ENCODE assay signal across 20 cellular contexts in genomic region chr9:130985606-130986162, GRCh38. TPM values are rescaled to one million over a fixed set of nuclear protein-coding genes. Genes with fewer than 3 reads are reported as not detected.
DNase-seq lines count a peak whose midpoint lies in the region; ATAC-seq, FAIRE-seq and TF ChIP-seq lines count a peak whose summit lies in the region.
"Had no signal": no experiment of that assay in that cellular context is flagged by ENCODE, and none has a peak within 500 bp of the region (broad histone marks: within the 10 kb centered on the region; RNA-seq: fewer than 3 reads in every experiment).

No MANE protein-coding gene starts in this region.

- H3K4me2 ChIP-seq in A549 (no peak overlapping the region), osteoblast (ENCODE audit: insufficient read depth, low read length) (no peak overlapping the region)

- H3K36me3 ChIP-seq in H7 (replicated peaks; ENCODE audit: control insufficient read depth, insufficient read depth, low read length) (no peaks in the 10 kb centered on the region), kidney (ENCODE audit: control insufficient read depth in 1 of 2, insufficient read depth in 2 of 2, low read length in 2 of 2) (no peaks in the 10 kb centered on the region), osteoblast (ENCODE audit: insufficient read depth, low read length) (no peaks in the 10 kb centered on the region)
- H3K36me3 ChIP-seq: BE2C had no signal

- TF ChIP-seq CTCF in A549 (IDR thresholded peaks at IDR 0.05) (no peak), kidney (IDR thresholded peaks at IDR 0.05; ENCODE audit: borderline replicate concordance, extremely low read depth, insufficient read depth) (no peak), osteoblast (IDR thresholded peaks at IDR 0.05; ENCODE audit: extremely low read depth, low read depth, low read length) (no peak)

- no peaks in the 10 kb centered on the region for H4K20me1 ChIP-seq in osteoblast (ENCODE audit: insufficient read depth, low read length)

- H3K79me2 ChIP-seq in osteoblast (ENCODE audit: insufficient read depth, low read length) = no peaks in the 10 kb centered on the region

- CTCF ChIA-PET in A549 (lab: Yijun Ruan, JAX) = interaction anchor here (0.9 to 5.6 kb wide), 11 partner anchors 12 to 286 kb away, joined by 3 to 60 read pairs (median 5); no protein-coding TSS in a partner anchor

- ATAC-seq in A549 (no peak), GM19395 (IDR thresholded peaks at IDR 0.05; ENCODE audit: unreplicated experiment) (no peak)

- no peak for TF ChIP-seq POLR2A in A549 (IDR thresholded peaks at IDR 0.05; ENCODE audit: low read length)

- no peak overlapping the region for H3K9ac ChIP-seq in kidney (ENCODE audit: low read length in 2 of 2)

- H3K27me3 ChIP-seq in H7 (ENCODE audit: control insufficient read depth, insufficient read depth, low read length) (no peaks in the 10 kb centered on the region), osteoblast (ENCODE audit: insufficient read depth, low read length) (peaks cover 43% of the 10 kb centered on the region)
- H3K27me3 ChIP-seq: BE2C had no signal

- no peak for FAIRE-seq in A549 (lab: Jason Lieb, UNC)
- no peak for FAIRE-seq in kidney (lab: Jason Lieb, UNC)
- FAIRE-seq: D721Med, HTR-8/SVneo had no signal

- TF ChIP-seq EP300 in A549 (IDR thresholded peaks at IDR 0.05) = no peak

- TF ChIP-seq RAD21 in A549 (conservative IDR thresholded peaks at IDR 0.05 in 1 of 2, IDR thresholded peaks at IDR 0.05 in 1 of 2) = no peak

- H3K9me3 ChIP-seq in A549 = no peaks in the 10 kb centered on the region
- no peaks in the 10 kb centered on the region for H3K9me3 ChIP-seq in kidney (ENCODE audit: control insufficient read depth in 1 of 2, low read length in 2 of 2)
- H3K9me3 ChIP-seq in osteoblast (ENCODE audit: low read depth, low read length) = no peaks in the 10 kb centered on the region
- H3K9me3 ChIP-seq: BE2C had no signal

- H3K4me3 ChIP-seq in A549 = no peak overlapping the region
- H3K4me3 ChIP-seq in H7 (ENCODE audit: insufficient read depth, low read depth, low read length) = no peak overlapping the region
- no peak overlapping the region for H3K4me3 ChIP-seq in kidney (ENCODE audit: low read length in 2 of 2)
- H3K4me3 ChIP-seq in osteoblast (ENCODE audit: insufficient read depth, low read length) = no peak overlapping the region

- intact Hi-C loops in kidney (cut with DNase I) = no loop called here

- DNase-seq in A549 (ENCODE audit: low read depth in 1 of 2, low spot score in 1 of 2) (no peak), H7 (peak; percentile 41), kidney (peak; percentile 48), osteoblast (ENCODE audit: insufficient read length, low spot score, missing footprints) (peak; percentile 15), dermis blood vessel endothelial cell (no peak)
- DNase-seq: ACHN; BE2C; C1 segment of cervical spinal cord; CD4-positive, CD25-positive, alpha-beta regulatory T cell; CD8-positive, alpha-beta memory T cell; COR-L47; GDM1; HCEC 1CT; HFFc6; Karpas-422; KBM-7 had no signal

- H3K27ac ChIP-seq in A549 = no peak overlapping the region
- H3K27ac ChIP-seq in kidney (ENCODE audit: low read depth in 2 of 2, low read length in 2 of 2) = no peak overlapping the region
- H3K27ac ChIP-seq in osteoblast (ENCODE audit: low read depth, low read length) = no peak overlapping the region

- H3K4me1 ChIP-seq in A549 = no peaks in the 10 kb centered on the region
- H3K4me1 ChIP-seq in kidney (ENCODE audit: control insufficient read depth in 1 of 2, insufficient read depth in 1 of 2, low read depth in 1 of 2, low read length in 2 of 2) = no peaks in the 10 kb centered on the region
- no peaks in the 10 kb centered on the region for H3K4me1 ChIP-seq in osteoblast (ENCODE audit: insufficient read depth, low read length)
- H3K4me1 ChIP-seq: BE2C had no signal

- no peak overlapping the region for H2AFZ ChIP-seq in osteoblast (ENCODE audit: low read length)

- 77% methylated on average over 5 of the region's 5 CpGs for WGBS in A549 (ENCODE audit: missing lambda C conversion rate)

- POLR2A ChIA-PET in A549 (lab: Yijun Ruan, JAX) = no interaction called here

TF ChIP-seq in A549, 52 proteins besides CTCF, POLR2A, EP300 and RAD21:
- peak; percentile 87 for TF ChIP-seq ZC3H11A (IDR thresholded peaks at IDR 0.05)
- no peak for TF ChIP-seq GATA3 (IDR thresholded peaks at IDR 0.05; ENCODE audit: borderline replicate concordance)

RNA-seq across cellular contexts. Expression of gene LAMC3, which starts 23.3 kb away (rescaled TPM):
- polyA plus RNA-seq in A549 (2011; rRNA removed) (1.0 TPM in 2 replicates), A549 (2017; fragmentation: RNase III; extraction: RNeasy Plus Mini Kit Qiagen cat#74134 plus additional on column Dnase treatment) (1.5 TPM in 3 replicates), kidney (ENCODE audit: insufficient read depth, low read depth, low replicate concordance) (13.4 TPM)
- 2.7 and 3.3 TPM in 2 replicates for polyA plus RNA-seq in A549 (2012; cell fraction: cytosol; rRNA removed)
- polyA plus RNA-seq in A549 (2012; cell fraction: nucleus; rRNA removed) = 14.3 and 18.2 TPM in 2 replicates
- 0.41 and 0.73 TPM in 2 replicates for polyA minus RNA-seq in A549 (2011; rRNA and poly(A)+ RNA removed)
- 84.9 and 91.8 TPM in 2 replicates for total RNA-seq in H7 (2014; rRNA removed; shearing (Covaris generic))
- total RNA-seq in kidney (13.8 TPM), osteoblast (under 0.01 TPM in 1 of 2 replicates, not detected in the other), dermis blood vessel endothelial cell (0.51 and 4.7 TPM in 2 replicates)
- total RNA-seq: HFFc6 had no signal
- polyA plus RNA-seq: CD8-positive, alpha-beta memory T cell; IgD-negative memory B cell had no signal

RNA-seq across cellular contexts. Expression of gene FIBCD1, which starts 46.6 kb away (rescaled TPM):
- polyA plus RNA-seq in A549 (2011; rRNA removed) = 4.8 and 4.9 TPM in 2 replicates
- polyA plus RNA-seq in A549 (2012; cell fraction: cytosol; rRNA removed) = 4.9 and 6.2 TPM in 2 replicates
- 8.9 and 11.6 TPM in 2 replicates for polyA plus RNA-seq in A549 (2012; cell fraction: nucleus; rRNA removed)
- 3.5 to 5.0 TPM (median 4.8 TPM) in 3 replicates for polyA plus RNA-seq in A549 (2017; fragmentation: RNase III; extraction: RNeasy Plus Mini Kit Qiagen cat#74134 plus additional on column Dnase treatment)
- polyA minus RNA-seq in A549 (2011; rRNA and poly(A)+ RNA removed) = 2.9 and 3.1 TPM in 2 replicates
- 6.1 and 6.2 TPM in 2 replicates for total RNA-seq in H7 (2014; rRNA removed; shearing (Covaris generic))
- total RNA-seq in kidney = 0.25 TPM
- polyA plus RNA-seq in kidney (ENCODE audit: insufficient read depth, low read depth, low replicate concordance) = not detected
- 5.1 and 5.3 TPM in 2 replicates for total RNA-seq in osteoblast
- under 0.01 and 0.05 TPM in 2 replicates for total RNA-seq in dermis blood vessel endothelial cell
- total RNA-seq: CD4-positive, CD25-positive, alpha-beta regulatory T cell; CD8-positive, alpha-beta memory T cell had no signal
- polyA plus RNA-seq: CD4-positive, CD25-positive, alpha-beta regulatory T cell; CD8-positive, alpha-beta memory T cell; IgD-negative memory B cell had no signal

Comparison
In these comparisons a context has a peak if more than half of its experiments do, and no peak if none do; other contexts are left out.
1. DNase-seq: peak in H7 (single experiment), kidney (single experiment) and osteoblast (single experiment); none in A549 (0 of 2) and dermis blood vessel endothelial cell (single experiment).